In genomic region chr15:77510066-77511044, GRCh38 we compare ENCODE assay signal across 1 cellular context.
TF ChIP-seq lines count a peak whose summit lies in the region.

No MANE protein-coding gene starts in this region.

TF ChIP-seq in HepG2, 621 proteins besides CTCF, POLR2A, EP300 and RAD21 (continued from another document and continues in another):
- TF ChIP-seq ZNF318 (CRISPR knock-in tag; IDR thresholded peaks at IDR 0.05) (no peak), LCORL (IDR thresholded peaks at IDR 0.05) (no peak), LCORL (CRISPR knock-in tag; IDR thresholded peaks at IDR 0.05) (0 out of 2 replicates have a peak, but pooled peaks have one; percentile 24), KLF6 (CRISPR knock-in tag; IDR thresholded peaks at IDR 0.05) (no peak), AKNA (CRISPR knock-in tag; IDR thresholded peaks at IDR 0.05; ENCODE audit: borderline replicate concordance) (no peak), ZBTB44 (CRISPR knock-in tag; IDR thresholded peaks at IDR 0.05) (no peak), RERE (CRISPR knock-in tag; IDR thresholded peaks at IDR 0.05; ENCODE audit: low read depth) (no peak), IKZF1 (IDR thresholded peaks at IDR 0.05) (no peak), ADNP (CRISPR knock-in tag; IDR thresholded peaks at IDR 0.05) (no peak), NR2C2 (CRISPR knock-in tag; IDR thresholded peaks at IDR 0.05; ENCODE audit: borderline replicate concordance) (no peak), ZSCAN22 (CRISPR knock-in tag; IDR thresholded peaks at IDR 0.05) (no peak), MED8 (CRISPR knock-in tag; IDR thresholded peaks at IDR 0.05; ENCODE audit: insufficient replicate concordance) (no peak), ZNF142 (CRISPR knock-in tag; IDR thresholded peaks at IDR 0.05) (no peak), MTA1 (CRISPR knock-in tag; IDR thresholded peaks at IDR 0.05; ENCODE audit: borderline replicate concordance) (peak; percentile 41; the same call in 1 of the 2 replicates), ZMYM2 (CRISPR knock-in tag; IDR thresholded peaks at IDR 0.05) (0 out of 2 replicates have a peak, but pooled peaks have one; percentile 27), PTBP1 (IDR thresholded peaks at IDR 0.05; ENCODE audit: low read depth, low read length, poor library complexity, severe bottlenecking) (no peak), PREB (CRISPR knock-in tag; IDR thresholded peaks at IDR 0.05) (no peak), ZNF788 (CRISPR knock-in tag; IDR thresholded peaks at IDR 0.05; ENCODE audit: borderline replicate concordance) (no peak), SRSF1 (optimal IDR thresholded peaks at IDR 0.05; ENCODE audit: low read depth, low read length) (no peak), ZNF414 (CRISPR knock-in tag; IDR thresholded peaks at IDR 0.05) (no peak)
